ENCODE assay signal across 27 cellular contexts in the genomic region with DNA sequence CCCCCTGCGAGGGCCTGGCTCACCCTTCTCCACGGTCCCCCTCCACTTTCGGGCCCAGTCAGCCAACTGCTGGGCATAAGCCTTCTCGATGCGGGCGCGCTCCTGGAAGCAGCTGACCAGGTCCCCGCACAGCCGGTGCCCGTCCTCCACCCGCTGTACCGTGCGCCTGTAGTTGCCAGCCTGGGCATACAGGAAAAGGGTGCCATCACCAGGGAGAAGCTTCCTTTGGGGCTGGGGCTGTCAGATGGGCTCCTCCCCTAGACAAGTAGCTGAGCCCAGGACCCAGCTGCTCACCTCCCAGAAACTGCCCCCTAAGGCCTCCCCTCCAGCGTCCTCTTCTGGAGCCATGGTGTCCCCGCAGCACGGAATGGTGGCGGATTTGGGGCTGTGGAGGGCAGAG. TPM values are rescaled to one million over a fixed set of nuclear protein-coding genes. Genes with fewer than 3 reads are reported as not detected.
"Had no signal": no experiment of that assay in that cellular context is flagged by ENCODE, and none has a peak within 500 bp of the region (broad histone marks: within the 10 kb centered on the region; RNA-seq: fewer than 3 reads in every experiment).

No MANE protein-coding gene starts in this region.

- H3K9ac ChIP-seq: parathyroid adenoma had no signal

- H3K27me3 ChIP-seq: breast epithelium had no signal

- DNase-seq: activated CD4-positive, alpha-beta T cell treated with anti-CD3 and anti-CD28 coated beads for 36 hours; activated CD4-positive, alpha-beta T cell treated with anti-CD3 and anti-CD28 coated beads, Interleukin-2, amount 50 U/mL, for 4 hours; activated CD8-positive, alpha-beta memory T cell treated with anti-CD3 and anti-CD28 coated beads for 24 hours; activated CD8-positive, alpha-beta memory T cell treated with anti-CD3 and anti-CD28 coated beads, Interleukin-2, amount 50 U/mL, for 4 hours; activated naive CD4-positive, alpha-beta T cell; activated naive CD8-positive, alpha-beta T cell treated with anti-CD3 and anti-CD28 coated beads for 36 hours; activated T-cell treated with anti-CD3 and anti-CD28 coated beads, Interleukin-2, amount 50 U/mL, for 24 hours; colonic mucosa; dorsolateral prefrontal cortex; effector memory CD8-positive, alpha-beta T cell; foreskin melanocyte; glutamatergic neuron; hypothalamus; stimulated activated CD4-positive, alpha-beta T cell treated with anti-CD3 and anti-CD28 coated beads, Interleukin-12 subunit alpha, Interleukin-12 subunit beta, amount 100 ng/mL, for 4 hours; stimulated activated CD4-positive, alpha-beta T cell treated with anti-CD3 and anti-CD28 coated beads, Interleukin-4, amount 100 ng/mL, for 4 hours; T-helper 1 cell had no signal

- H3K4me3 ChIP-seq: breast epithelium, colonic mucosa, dorsolateral prefrontal cortex, upper lobe of left lung had no signal

- FAIRE-seq: endothelial cell of umbilical vein, TTC549 had no signal

- H3K9me3 Mint-ChIP-seq: activated naive CD8-positive, alpha-beta T cell treated with anti-CD3 and anti-CD28 coated beads for 36 hours; activated T-cell treated with anti-CD3 and anti-CD28 coated beads, Interleukin-2, amount 50 U/mL, for 24 hours; activated T-helper 2 cell treated with anti-CD3 and anti-CD28 coated beads, Interferon-gamma antibody, Interleukin-2, Interleukin-4, amounts not matched to agents 10 μg/mL and 5 μg/mL and 100 μg/mL, durations not matched to agents 14 hours and 24 hours and 36 hours; effector memory CD8-positive, alpha-beta T cell; memory B cell; nephron; stimulated activated naive CD8-positive, alpha-beta T cell treated with anti-CD3 and anti-CD28 coated beads, Interleukin-15, Interleukin-2, amounts not matched to agents 100 ng/mL and 50 ng/mL, for 24 hours had no signal

- H3K36me3 Mint-ChIP-seq: activated naive CD8-positive, alpha-beta T cell treated with anti-CD3 and anti-CD28 coated beads for 36 hours; memory B cell had no signal

- H3K27ac ChIP-seq: colonic mucosa, parathyroid adenoma, upper lobe of left lung had no signal

- ATAC-seq: activated CD4-positive, alpha-beta T cell treated with anti-CD3 and anti-CD28 coated beads for 36 hours; effector memory CD8-positive, alpha-beta T cell; esophagus mucosa had no signal

- H3K79me2 ChIP-seq: parathyroid adenoma had no signal

- H2AFZ ChIP-seq: parathyroid adenoma had no signal

- H3K27ac Mint-ChIP-seq: activated CD4-positive, alpha-beta T cell treated with anti-CD3 and anti-CD28 coated beads for 36 hours; activated naive CD8-positive, alpha-beta T cell treated with anti-CD3 and anti-CD28 coated beads for 36 hours; activated T-cell treated with anti-CD3 and anti-CD28 coated beads, Interleukin-2, amount 50 U/mL, for 24 hours; activated T-helper 2 cell treated with anti-CD3 and anti-CD28 coated beads, Interferon-gamma antibody, Interleukin-2, Interleukin-4, amounts not matched to agents 10 μg/mL and 5 μg/mL and 100 μg/mL, durations not matched to agents 14 hours and 24 hours and 36 hours; effector memory CD8-positive, alpha-beta T cell; memory B cell; nephron; stimulated activated naive CD8-positive, alpha-beta T cell treated with anti-CD3 and anti-CD28 coated beads, Interleukin-15, Interleukin-2, amounts not matched to agents 100 ng/mL and 50 ng/mL, for 24 hours had no signal

- H3K9me3 ChIP-seq: breast epithelium, colonic mucosa, upper lobe of left lung had no signal

- H3K4me3 Mint-ChIP-seq: activated CD4-positive, alpha-beta T cell treated with anti-CD3 and anti-CD28 coated beads for 36 hours; activated naive CD8-positive, alpha-beta T cell treated with anti-CD3 and anti-CD28 coated beads for 36 hours; activated T-cell treated with anti-CD3 and anti-CD28 coated beads, Interleukin-2, amount 50 U/mL, for 24 hours; effector memory CD8-positive, alpha-beta T cell; memory B cell; stimulated activated naive CD8-positive, alpha-beta T cell treated with anti-CD3 and anti-CD28 coated beads, Interleukin-15, Interleukin-2, amounts not matched to agents 100 ng/mL and 50 ng/mL, for 24 hours had no signal

- H3K36me3 ChIP-seq: breast epithelium, colonic mucosa had no signal

RNA-seq across cellular contexts. Expression of a gene that starts 3.9 kb away (rescaled TPM):
- total RNA-seq: mononuclear cell had no signal
